1 cellular context compared by ENCODE assay signal in the genomic region with DNA sequence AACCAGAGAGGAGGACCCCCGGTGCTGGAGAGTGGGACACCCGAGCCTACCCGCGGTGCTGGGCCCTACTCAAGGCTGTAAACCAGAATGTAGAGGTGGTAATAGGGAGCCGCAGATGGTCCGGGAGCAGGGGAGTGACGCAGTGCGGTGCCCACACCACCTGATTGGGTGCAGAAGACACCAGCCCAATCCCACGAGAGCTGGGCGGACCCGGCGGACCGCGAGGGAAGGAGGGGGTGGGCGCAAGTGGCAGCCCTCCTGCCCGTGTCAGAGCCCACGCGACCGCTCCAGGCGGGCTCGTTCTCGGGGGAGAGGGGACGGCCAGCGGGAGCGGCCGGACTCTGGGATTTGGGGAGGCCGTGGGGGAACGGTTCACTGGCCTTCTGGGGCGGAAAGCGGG.
TF ChIP-seq lines count a peak whose summit lies in the region.

No MANE protein-coding gene starts in this region.

TF ChIP-seq in GM23338, 12 proteins besides CTCF, POLR2A, EP300 and RAD21 (continued from another document):
- TF ChIP-seq, protein P1, sequence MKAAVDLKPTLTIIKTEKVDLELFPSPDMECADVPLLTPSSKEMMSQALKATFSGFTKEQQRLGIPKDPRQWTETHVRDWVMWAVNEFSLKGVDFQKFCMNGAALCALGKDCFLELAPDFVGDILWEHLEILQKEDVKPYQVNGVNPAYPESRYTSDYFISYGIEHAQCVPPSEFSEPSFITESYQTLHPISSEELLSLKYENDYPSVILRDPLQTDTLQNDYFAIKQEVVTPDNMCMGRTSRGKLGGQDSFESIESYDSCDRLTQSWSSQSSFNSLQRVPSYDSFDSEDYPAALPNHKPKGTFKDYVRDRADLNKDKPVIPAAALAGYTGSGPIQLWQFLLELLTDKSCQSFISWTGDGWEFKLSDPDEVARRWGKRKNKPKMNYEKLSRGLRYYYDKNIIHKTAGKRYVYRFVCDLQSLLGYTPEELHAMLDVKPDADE (IDR thresholded peaks at IDR 0.05): no peak
- no peak for TF ChIP-seq NANOG (IDR thresholded peaks at IDR 0.05; ENCODE audit: borderline replicate concordance)
